ENCODE assay signal across 22 cellular contexts in the genomic region with DNA sequence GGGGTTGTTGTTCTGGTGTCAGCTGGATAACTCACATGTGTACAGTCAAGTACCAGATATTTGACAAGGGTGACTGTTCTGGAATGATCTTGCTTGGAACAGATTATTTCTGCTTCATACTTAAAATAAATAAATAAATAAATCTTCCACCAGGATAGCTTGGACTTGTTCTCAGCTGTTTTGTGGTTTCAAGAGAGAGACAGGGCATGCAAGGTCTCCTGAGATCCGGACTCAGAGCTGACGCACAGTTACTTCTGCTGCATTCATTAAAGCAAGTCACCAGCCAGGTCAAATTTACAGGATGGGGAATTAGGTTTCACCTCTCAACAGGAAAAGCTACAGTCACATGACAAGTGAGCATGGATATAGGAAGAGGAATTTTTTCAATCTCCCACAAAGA.
DNase-seq lines count a peak whose midpoint lies in the region; ATAC-seq and TF ChIP-seq lines count a peak whose summit lies in the region.
"Had no signal": no experiment of that assay in that cellular context is flagged by ENCODE, and none has a peak within 500 bp of the region (broad histone marks: within the 10 kb centered on the region; RNA-seq: fewer than 3 reads in every experiment).

No MANE protein-coding gene starts in this region.

- peaks cover 8% of the 10 kb centered on the region; the same call in 1 of the 3 replicates for H3K36me3 Mint-ChIP-seq in GM23338 (ENCODE audit: low read depth)
- H3K36me3 Mint-ChIP-seq in activated CD8-positive, alpha-beta T cell treated with anti-CD3 and anti-CD28 coated beads for 36 hours (ENCODE audit: low read depth): no peaks in the 10 kb centered on the region
- H3K36me3 Mint-ChIP-seq: CD8-positive, alpha-beta T cell had no signal

- H3K9me3 ChIP-seq in A673 (ENCODE audit: low read depth, low read length, poor library complexity, severe bottlenecking): no peaks in the 10 kb centered on the region
- H3K9me3 ChIP-seq: Caco-2, SK-N-SH had no signal

- no peaks in the 10 kb centered on the region for H3K9me3 Mint-ChIP-seq in GM23338
- H3K9me3 Mint-ChIP-seq in activated CD8-positive, alpha-beta T cell treated with anti-CD3 and anti-CD28 coated beads for 36 hours: peaks cover 6% of the 10 kb centered on the region

- H3K27me3 ChIP-seq in GM23338 (ENCODE audit: insufficient read depth) (no peaks in the 10 kb centered on the region), A673 (replicated peaks; ENCODE audit: insufficient read depth, low read depth, low read length, poor library complexity) (no peaks in the 10 kb centered on the region)

- ATAC-seq in GM23338: no peak
- ATAC-seq in activated CD8-positive, alpha-beta T cell treated with anti-CD3 and anti-CD28 coated beads for 36 hours: no peak
- ATAC-seq: CD8-positive, alpha-beta T cell; HepG2 had no signal

- H3K27ac ChIP-seq in GM23338 (ENCODE audit: low read depth): no peak overlapping the region
- no peak overlapping the region for H3K27ac ChIP-seq in A673 (ENCODE audit: low read depth, low read length, poor library complexity, severe bottlenecking)
- H3K27ac ChIP-seq: C4-2B had no signal

- no peak overlapping the region for H3K4me3 Mint-ChIP-seq in GM23338
- no peak overlapping the region for H3K4me3 Mint-ChIP-seq in activated CD8-positive, alpha-beta T cell treated with anti-CD3 and anti-CD28 coated beads for 36 hours
- H3K4me3 Mint-ChIP-seq: B cell; CD8-positive, alpha-beta T cell had no signal

- TF ChIP-seq CTCF in GM23338 (conservative IDR thresholded peaks at IDR 0.05; ENCODE audit: low read depth in 2 of 2) (no peak), epithelial cell of proximal tubule (conservative IDR thresholded peaks at IDR 0.05; ENCODE audit: low read depth, low read length) (no peak), A673 (conservative IDR thresholded peaks at IDR 0.05; ENCODE audit: low read depth, low read length) (no peak)
- no peak for TF ChIP-seq CTCF in activated CD8-positive, alpha-beta T cell treated with anti-CD3 and anti-CD28 coated beads for 36 hours (IDR thresholded peaks at IDR 0.05)

- no peaks in the 10 kb centered on the region for H3K36me3 ChIP-seq in GM23338 (ENCODE audit: insufficient read depth)
- H3K36me3 ChIP-seq in A673 (ENCODE audit: insufficient read depth, low read length, poor library complexity, severe bottlenecking): no peaks in the 10 kb centered on the region

- DNase-seq in GM23338 (ENCODE audit: low spot score) (no peak), HT1080 (ENCODE audit: low read depth) (peak; percentile 42), epithelial cell of proximal tubule (ENCODE audit: low read depth) (peak; percentile 16), myocyte (ENCODE audit: low read depth) (peak; percentile 10), A673 (ENCODE audit: low spot score) (no peak), SKM-1 treated with dmso at 0.1 percent for 144 hours (lab: John Stamatoyannopoulos, UW; ENCODE audit: unreplicated experiment) (no peak)
- no peak for DNase-seq in activated CD8-positive, alpha-beta T cell treated with anti-CD3 and anti-CD28 coated beads for 36 hours
- DNase-seq: Caco-2; CD8-positive, alpha-beta T cell; DND-41; H7; Karpas-422; MM.1S; NCI-H2029; NCI-H446; NCI-H524 treated with DMSO at 0.1 percent for 48 hours; NCI-H774; SIG-M5; SK-N-SH had no signal

- H4K20me1 ChIP-seq in GM23338 (replicated peaks; ENCODE audit: insufficient read depth): no peaks in the 10 kb centered on the region

- H3K27ac Mint-ChIP-seq in GM23338: peak overlapping the region; percentile 65; the same call in 1 of the 2 replicates
- H3K27ac Mint-ChIP-seq in activated CD8-positive, alpha-beta T cell treated with anti-CD3 and anti-CD28 coated beads for 36 hours: no peak overlapping the region
- H3K27ac Mint-ChIP-seq: B cell; CD8-positive, alpha-beta T cell had no signal

- H3F3A ChIP-seq in GM23338 (replicated peaks; ENCODE audit: low read depth): no peaks in the 10 kb centered on the region

- peaks cover 15% of the 10 kb centered on the region; the same call in 2 of the 3 replicates for H3K4me1 Mint-ChIP-seq in GM23338
- no peaks in the 10 kb centered on the region for H3K4me1 Mint-ChIP-seq in activated CD8-positive, alpha-beta T cell treated with anti-CD3 and anti-CD28 coated beads for 36 hours (ENCODE audit: low read depth)
- H3K4me1 Mint-ChIP-seq: B cell had no signal

- peaks cover 8% of the 10 kb centered on the region for H3K27me3 Mint-ChIP-seq in GM23338 (ENCODE audit: insufficient read depth, low read depth, poor library complexity)
- no peaks in the 10 kb centered on the region for H3K27me3 Mint-ChIP-seq in activated CD8-positive, alpha-beta T cell treated with anti-CD3 and anti-CD28 coated beads for 36 hours
- H3K27me3 Mint-ChIP-seq: B cell had no signal

- H3K9me2 ChIP-seq in GM23338 (ENCODE audit: insufficient read depth): 0 out of 2 replicates have a peak, but pooled peaks cover 3% of the 10 kb centered on the region
- H3K9me2 ChIP-seq: SK-N-SH had no signal

- POLR2A ChIA-PET in A673 (lab: Charles Lee; ENCODE audit: low non-redundant PET): no interaction called here
- POLR2A ChIA-PET in activated CD8-positive, alpha-beta T cell treated with anti-CD3 and anti-CD28 coated beads for 36 hours (lab: Charles Lee): no interaction called here

- H2AFZ ChIP-seq in GM23338: no peak overlapping the region

- no TSS peak for BruUV-seq in A673 (replicated peaks; lab: Mats Ljungman, UMichigan)

- no peaks in the 10 kb centered on the region for H3K79me2 ChIP-seq in GM23338 (replicated peaks; ENCODE audit: insufficient read depth)

- H3K4me3 ChIP-seq in GM23338 (no peak overlapping the region), epithelial cell of proximal tubule (ENCODE audit: low read depth, low read length) (no peak overlapping the region), A673 (ENCODE audit: low read depth, low read length, poor library complexity, severe bottlenecking) (no peak overlapping the region)

- H3K4me1 ChIP-seq in GM23338 (ENCODE audit: insufficient read depth) (peaks cover 5% of the 10 kb centered on the region; the same call in 1 of the 2 replicates), A673 (ENCODE audit: insufficient read depth, low read length, poor library complexity, severe bottlenecking) (no peaks in the 10 kb centered on the region)

- H3K4me2 ChIP-seq in GM23338: no peak overlapping the region
- H3K4me2 ChIP-seq: SK-N-SH had no signal

- CTCF ChIA-PET in A673 (lab: Charles Lee): no interaction called here
- CTCF ChIA-PET in activated CD8-positive, alpha-beta T cell treated with anti-CD3 and anti-CD28 coated beads for 36 hours (lab: Charles Lee): interaction anchor here (0.8 kb wide), 1 partner anchor 12 kb away, joined by 3 read pairs; no protein-coding TSS in a partner anchor

- intact Hi-C loops in A673 (cut with micrococcal nuclease; ENCODE audit: unreplicated experiment): no loop called here
- intact Hi-C loops in activated CD8-positive, alpha-beta T cell treated with anti-CD3 and anti-CD28 coated beads for 36 hours (cut with micrococcal nuclease): no loop called here

TF ChIP-seq in GM23338, 12 proteins besides CTCF, POLR2A, EP300 and RAD21 (continues in another document):
- TF ChIP-seq STAT1 (IDR thresholded peaks at IDR 0.05; ENCODE audit: unreplicated experiment): no peak
- TF ChIP-seq ZNF114 (CRISPR knock-in tag; IDR thresholded peaks at IDR 0.05): no peak
- no peak for TF ChIP-seq JUNB (IDR thresholded peaks at IDR 0.05; ENCODE audit: unreplicated experiment)
- TF ChIP-seq CREB1 (CRISPR knock-in tag; IDR thresholded peaks at IDR 0.05; ENCODE audit: low read depth): no peak
- TF ChIP-seq POLR2AphosphoS5 (IDR thresholded peaks at IDR 0.05; ENCODE audit: low read depth): no peak
- TF ChIP-seq EZH2phosphoT487 (IDR thresholded peaks at IDR 0.05; ENCODE audit: unreplicated experiment): no peak
- TF ChIP-seq, protein P1, sequence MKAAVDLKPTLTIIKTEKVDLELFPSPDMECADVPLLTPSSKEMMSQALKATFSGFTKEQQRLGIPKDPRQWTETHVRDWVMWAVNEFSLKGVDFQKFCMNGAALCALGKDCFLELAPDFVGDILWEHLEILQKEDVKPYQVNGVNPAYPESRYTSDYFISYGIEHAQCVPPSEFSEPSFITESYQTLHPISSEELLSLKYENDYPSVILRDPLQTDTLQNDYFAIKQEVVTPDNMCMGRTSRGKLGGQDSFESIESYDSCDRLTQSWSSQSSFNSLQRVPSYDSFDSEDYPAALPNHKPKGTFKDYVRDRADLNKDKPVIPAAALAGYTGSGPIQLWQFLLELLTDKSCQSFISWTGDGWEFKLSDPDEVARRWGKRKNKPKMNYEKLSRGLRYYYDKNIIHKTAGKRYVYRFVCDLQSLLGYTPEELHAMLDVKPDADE (IDR thresholded peaks at IDR 0.05): no peak
- TF ChIP-seq ZNF331 (CRISPR knock-in tag; IDR thresholded peaks at IDR 0.05; ENCODE audit: low read depth): no peak
- TF ChIP-seq, protein P2, sequence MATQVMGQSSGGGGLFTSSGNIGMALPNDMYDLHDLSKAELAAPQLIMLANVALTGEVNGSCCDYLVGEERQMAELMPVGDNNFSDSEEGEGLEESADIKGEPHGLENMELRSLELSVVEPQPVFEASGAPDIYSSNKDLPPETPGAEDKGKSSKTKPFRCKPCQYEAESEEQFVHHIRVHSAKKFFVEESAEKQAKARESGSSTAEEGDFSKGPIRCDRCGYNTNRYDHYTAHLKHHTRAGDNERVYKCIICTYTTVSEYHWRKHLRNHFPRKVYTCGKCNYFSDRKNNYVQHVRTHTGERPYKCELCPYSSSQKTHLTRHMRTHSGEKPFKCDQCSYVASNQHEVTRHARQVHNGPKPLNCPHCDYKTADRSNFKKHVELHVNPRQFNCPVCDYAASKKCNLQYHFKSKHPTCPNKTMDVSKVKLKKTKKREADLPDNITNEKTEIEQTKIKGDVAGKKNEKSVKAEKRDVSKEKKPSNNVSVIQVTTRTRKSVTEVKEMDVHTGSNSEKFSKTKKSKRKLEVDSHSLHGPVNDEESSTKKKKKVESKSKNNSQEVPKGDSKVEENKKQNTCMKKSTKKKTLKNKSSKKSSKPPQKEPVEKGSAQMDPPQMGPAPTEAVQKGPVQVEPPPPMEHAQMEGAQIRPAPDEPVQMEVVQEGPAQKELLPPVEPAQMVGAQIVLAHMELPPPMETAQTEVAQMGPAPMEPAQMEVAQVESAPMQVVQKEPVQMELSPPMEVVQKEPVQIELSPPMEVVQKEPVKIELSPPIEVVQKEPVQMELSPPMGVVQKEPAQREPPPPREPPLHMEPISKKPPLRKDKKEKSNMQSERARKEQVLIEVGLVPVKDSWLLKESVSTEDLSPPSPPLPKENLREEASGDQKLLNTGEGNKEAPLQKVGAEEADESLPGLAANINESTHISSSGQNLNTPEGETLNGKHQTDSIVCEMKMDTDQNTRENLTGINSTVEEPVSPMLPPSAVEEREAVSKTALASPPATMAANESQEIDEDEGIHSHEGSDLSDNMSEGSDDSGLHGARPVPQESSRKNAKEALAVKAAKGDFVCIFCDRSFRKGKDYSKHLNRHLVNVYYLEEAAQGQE (IDR thresholded peaks at IDR 0.05; ENCODE audit: unreplicated experiment): no peak
- TF ChIP-seq NANOG (IDR thresholded peaks at IDR 0.05; ENCODE audit: borderline replicate concordance): no peak
- no peak for TF ChIP-seq EZH2 (IDR thresholded peaks at IDR 0.05; ENCODE audit: low read depth, unreplicated experiment)

Comparison
In these comparisons a context has a peak if more than half of its experiments do, and no peak if none do; other contexts are left out.
1. DNase-seq: peak in HT1080 (single experiment), epithelial cell of proximal tubule (single experiment) and myocyte (single experiment); none in GM23338 (single experiment), A673 (single experiment), activated CD8-positive, alpha-beta T cell treated with anti-CD3 and anti-CD28 coated beads for 36 hours (single experiment) and SKM-1 treated with dmso at 0.1 percent for 144 hours (single experiment).